ENCODE assay signal across 9 cellular contexts in the genomic region with DNA sequence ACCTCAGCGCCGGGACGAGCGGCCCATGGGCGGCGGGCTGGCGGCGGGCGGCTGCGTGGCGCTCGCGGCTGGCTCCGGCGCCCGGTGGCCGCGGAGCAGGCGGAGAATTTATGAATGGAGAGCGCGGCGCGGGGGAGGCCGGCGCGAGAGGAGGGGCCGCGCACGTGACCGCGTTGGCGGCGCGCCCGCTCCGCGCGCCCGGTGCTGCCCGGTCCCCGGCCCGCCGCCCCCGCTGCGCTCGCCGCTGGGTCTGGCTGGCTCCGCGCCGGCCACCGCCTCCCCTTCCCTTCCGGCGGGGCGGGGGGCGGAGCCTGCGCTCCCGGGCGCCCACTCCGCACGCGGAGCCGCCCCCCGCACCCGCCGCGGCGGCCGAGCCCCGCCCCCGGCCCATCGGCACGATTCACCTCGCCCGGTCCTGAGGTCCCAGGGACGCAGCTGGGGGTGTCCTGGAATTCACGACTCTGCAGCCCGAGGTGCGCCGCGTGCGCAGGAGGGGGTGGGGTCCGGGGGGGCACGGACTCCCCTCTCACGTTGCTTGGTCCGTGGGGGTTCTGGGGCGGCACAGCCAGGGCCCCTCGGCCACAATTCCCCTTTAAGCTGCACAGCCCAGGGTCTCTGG. TPM values are rescaled to one million over a fixed set of nuclear protein-coding genes. Genes with fewer than 3 reads are reported as not detected.
A peak's percentile ranks its signal among the peaks of the same experiment; 100 is the strongest.
DNase-seq lines count a peak whose midpoint lies in the region; ATAC-seq and TF ChIP-seq lines count a peak whose summit lies in the region.
"Had no signal": no experiment of that assay in that cellular context is flagged by ENCODE, and none has a peak within 500 bp of the region (broad histone marks: within the 10 kb centered on the region; RNA-seq: fewer than 3 reads in every experiment).

A gene with protein sequence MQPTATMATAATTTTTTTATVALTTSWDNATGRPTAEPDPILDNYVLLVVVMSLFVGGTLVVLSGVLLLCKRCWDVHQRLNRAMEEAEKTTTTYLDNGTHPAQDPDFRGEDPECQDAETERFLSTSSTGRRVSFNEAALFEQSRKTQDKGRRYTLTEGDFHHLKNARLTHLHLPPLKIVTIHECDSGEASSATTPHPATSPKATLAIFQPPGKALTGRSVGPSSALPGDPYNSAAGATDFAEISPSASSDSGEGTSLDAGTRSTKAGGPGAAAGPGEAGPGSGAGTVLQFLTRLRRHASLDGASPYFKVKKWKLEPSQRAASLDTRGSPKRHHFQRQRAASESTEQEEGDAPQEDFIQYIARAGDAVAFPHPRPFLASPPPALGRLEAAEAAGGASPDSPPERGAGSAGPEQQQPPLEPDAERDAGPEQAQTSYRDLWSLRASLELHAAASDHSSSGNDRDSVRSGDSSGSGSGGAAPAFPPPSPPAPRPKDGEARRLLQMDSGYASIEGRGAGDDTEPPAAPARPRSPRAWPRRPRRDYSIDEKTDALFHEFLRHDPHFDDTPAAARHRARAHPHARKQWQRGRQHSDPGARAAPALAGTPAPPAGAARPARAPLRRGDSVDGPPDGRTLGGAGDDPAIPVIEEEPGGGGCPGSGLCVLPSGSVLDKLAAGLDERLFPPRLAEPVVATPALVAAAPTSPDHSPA (minus strand): TSS at position 252 of the 619 bp plus-strand sequence. CDS start 1,905 bp downstream, outside the sequence.

- H3K27me3 ChIP-seq in HAP-1 (ENCODE audit: low read depth) (no peaks in the 10 kb centered on the region), prostate gland (replicated peaks; ENCODE audit: insufficient read depth) (no peaks in the 10 kb centered on the region)

- ATAC-seq in GM19463 (IDR thresholded peaks at IDR 0.05; ENCODE audit: unreplicated experiment) = no peak
- ATAC-seq: mucosa of descending colon had no signal

- H3K9me3 ChIP-seq in HAP-1 (no peaks in the 10 kb centered on the region), prostate gland (no peaks in the 10 kb centered on the region)
- H3K9me3 ChIP-seq: mucosa of descending colon had no signal

- intact Hi-C loops in prostate gland (cut with DNase I) = no loop called here
- intact Hi-C loops in posterior vena cava (cut with DNase I) = loop anchor here in 1 of 2 donors (2.0 kb wide), 1 partner anchor 17 kb away; no protein-coding TSS in a partner anchor

- H3K36me3 Mint-ChIP-seq in activated T-cell treated with anti-CD3 and anti-CD28 coated beads, Interleukin-2, amount 50 U/mL, for 24 hours (ENCODE audit: low read depth) = peaks cover 11% of the 10 kb centered on the region

- peak within 1 kb of the TSS; percentile 85 for H3K27ac Mint-ChIP-seq in activated T-cell treated with anti-CD3 and anti-CD28 coated beads, Interleukin-2, amount 50 U/mL, for 24 hours

- WGBS in prostate gland = 2% methylated on average over 63 of the region's 87 CpGs

- in situ Hi-C loops in HAP-1 (cut with MboI; ENCODE audit: low sequenced_read_pairs) = no loop called here

- H3K36me3 ChIP-seq in HAP-1 (replicated peaks) (peaks cover 22% of the 10 kb centered on the region), prostate gland (no peaks in the 10 kb centered on the region)

- no peaks in the 10 kb centered on the region for H3K9me3 Mint-ChIP-seq in activated T-cell treated with anti-CD3 and anti-CD28 coated beads, Interleukin-2, amount 50 U/mL, for 24 hours

- H3K27ac ChIP-seq in prostate gland = peak within 1 kb of the TSS in 1 of 2 donors; percentile 85

- H3K4me3 Mint-ChIP-seq in activated T-cell treated with anti-CD3 and anti-CD28 coated beads, Interleukin-2, amount 50 U/mL, for 24 hours = peak within 1 kb of the TSS; percentile 74

- peak; percentile 62 for DNase-seq in AG20443 (ENCODE audit: low spot score)
- peak; percentile 46 to 79 for DNase-seq in HAP-1 (ENCODE audit: low spot score in 2 of 2)
- DNase-seq in activated T-cell treated with anti-CD3 and anti-CD28 coated beads, Interleukin-2, amount 50 U/mL, for 24 hours = peak; percentile 72
- DNase-seq in fibroblast of villous mesenchyme (ENCODE audit: low read depth) = peak; percentile 34
- peak; percentile 15 for DNase-seq in prostate gland (ENCODE audit: low spot score)
- DNase-seq in SHP77 treated with DMSO at 0.1 percent for 48 hours (lab: John Stamatoyannopoulos, UW) = no peak
- no peak for DNase-seq in posterior vena cava (ENCODE audit: low spot score)

- H3K4me3 ChIP-seq in HAP-1 (peak within 1 kb of the TSS; percentile 72), fibroblast of villous mesenchyme (ENCODE audit: low read depth, low read length) (peak within 1 kb of the TSS; percentile 76), prostate gland (peak within 1 kb of the TSS; percentile 36 to 48)
- H3K4me3 ChIP-seq: mucosa of descending colon had no signal

- H3K4me1 ChIP-seq in HAP-1 = peaks cover 16% of the 10 kb centered on the region
- peaks cover 9% of the 10 kb centered on the region for H3K4me1 ChIP-seq in prostate gland (replicated peaks)

- H3K27me3 Mint-ChIP-seq in activated T-cell treated with anti-CD3 and anti-CD28 coated beads, Interleukin-2, amount 50 U/mL, for 24 hours = peaks cover 14% of the 10 kb centered on the region

- TF ChIP-seq POLR2A in prostate gland (IDR thresholded peaks at IDR 0.05) = no peak

- TF ChIP-seq CTCF in fibroblast of villous mesenchyme (IDR thresholded peaks at IDR 0.05; ENCODE audit: insufficient read depth, low read depth, low read length) (no peak), prostate gland (IDR thresholded peaks at IDR 0.05) (no peak)

- H3K4me1 Mint-ChIP-seq in activated T-cell treated with anti-CD3 and anti-CD28 coated beads, Interleukin-2, amount 50 U/mL, for 24 hours (ENCODE audit: low read depth) = peaks cover 38% of the 10 kb centered on the region

RNA-seq across cellular contexts. Expression of the gene that starts here (rescaled TPM):
- 5.8 and 6.0 TPM in 2 replicates for total RNA-seq in fibroblast of villous mesenchyme
- 1 to 10 TPM in 1 of 2 donors, under 1 TPM in 1; 0.68 to 4.4 TPM for total RNA-seq in prostate gland
- 1 to 10 TPM; 1.5 to 2.7 TPM for total RNA-seq in posterior vena cava

Comparison
In these comparisons a context has a peak if more than half of its experiments do, and no peak if none do; other contexts are left out.
1. DNase-seq: peak in AG20443 (single experiment), HAP-1 (2 of 2), activated T-cell treated with anti-CD3 and anti-CD28 coated beads, Interleukin-2, amount 50 U/mL, for 24 hours (single experiment), fibroblast of villous mesenchyme (single experiment) and prostate gland (single experiment); none in SHP77 treated with DMSO at 0.1 percent for 48 hours (single experiment) and posterior vena cava (single experiment).
2. Peak in every context shown above with its lines, with median percentiles within 50 percentile points of each other: H3K4me3 ChIP-seq.